Comparison of ENCODE assay signal across 8 cellular contexts in the genomic region with DNA sequence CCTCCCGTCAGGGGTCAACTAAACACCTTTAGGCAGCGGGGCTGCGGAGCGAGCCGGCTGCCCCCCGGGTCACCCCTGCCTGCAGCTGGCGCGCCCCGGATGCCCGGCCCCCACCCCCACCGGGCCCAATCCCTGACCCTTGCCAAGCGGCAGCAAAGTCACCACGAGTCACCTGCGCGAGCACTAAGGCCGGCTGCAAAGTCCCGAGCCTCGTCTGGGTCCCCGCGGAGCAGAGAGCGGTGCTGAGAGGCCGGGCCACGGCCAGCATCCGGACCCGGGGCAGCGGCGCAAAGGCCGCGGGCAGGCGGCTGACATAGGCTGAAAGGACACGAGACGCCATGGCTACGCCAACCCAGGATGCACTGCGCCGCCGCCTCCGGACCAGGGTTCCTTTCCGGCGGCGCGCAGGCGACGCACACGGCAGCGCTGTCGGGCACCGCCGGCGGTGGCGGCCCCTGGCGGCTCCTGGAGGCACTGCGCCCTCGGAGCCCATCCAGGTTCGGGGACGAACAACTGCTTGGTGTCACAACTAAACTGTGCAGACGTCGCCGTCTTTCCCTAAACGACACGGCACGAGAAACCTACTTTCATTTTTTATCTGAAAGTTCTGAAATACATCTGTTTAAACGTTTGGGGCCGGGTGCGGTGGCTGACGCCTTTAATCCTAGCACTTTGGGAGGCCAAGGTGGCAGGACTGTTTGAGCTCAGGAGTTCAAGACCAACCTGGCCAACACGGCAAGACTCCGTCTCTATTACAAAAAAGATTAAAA. TPM values are rescaled to one million over a fixed set of nuclear protein-coding genes. Genes with fewer than 3 reads are reported as not detected.
DNase-seq lines count a peak whose midpoint lies in the region; ATAC-seq and TF ChIP-seq lines count a peak whose summit lies in the region.

NDUFAB1 (minus strand) TSS at position 366 of the 770 bp plus-strand sequence; CDS start at position 340, 26 bp downstream.

- H3K27ac Mint-ChIP-seq in T-helper 2 cell treated with Interferon-gamma antibody and Interleukin-4, amounts not matched to agents 5 μg/mL and 100 μg/mL, for 36 hours, result peak within 1 kb of the TSS; percentile 87

- no peaks in the 10 kb centered on the region for H3K27me3 Mint-ChIP-seq in T-helper 2 cell treated with Interferon-gamma antibody and Interleukin-4, amounts not matched to agents 5 μg/mL and 100 μg/mL, for 36 hours (ENCODE audit: low read depth)

- intact Hi-C loops in ascending aorta (cut with DNase I) (loop anchor here (1.0 kb wide), 2 partner anchors 39 to 45 kb away; partner anchors contain the start of genes DCTN5, EARS2, PALB2 and UBFD1), aorta (cut with DNase I) (loop anchor here in 1 of 2 donors (2.0 to 5.0 kb wide), 2 partner anchors 39 to 45 kb away; partner anchors contain the start of genes DCTN5, EARS2, PALB2 and UBFD1)

- peaks cover 14% of the 10 kb centered on the region for H3K4me1 Mint-ChIP-seq in T-helper 2 cell treated with Interferon-gamma antibody and Interleukin-4, amounts not matched to agents 5 μg/mL and 100 μg/mL, for 36 hours (ENCODE audit: low read depth)

- no peaks in the 10 kb centered on the region for H3K9me3 Mint-ChIP-seq in T-helper 2 cell treated with Interferon-gamma antibody and Interleukin-4, amounts not matched to agents 5 μg/mL and 100 μg/mL, for 36 hours

- H3K27ac ChIP-seq in ascending aorta (peak within 1 kb of the TSS; percentile 85 to 87), aorta (ENCODE audit: low read depth in 1 of 2, low read length in 2 of 2) (peak within 1 kb of the TSS in 1 of 2 donors; percentile 56)

- WGBS in aorta, 2 donors, result 2 to 3% methylated on average over 60 to 67 of the region's 67 CpGs

- peak; percentile 91 for ATAC-seq in GM18502 (IDR thresholded peaks at IDR 0.05; ENCODE audit: poor library complexity, unreplicated experiment)
- peak; percentile 88 for ATAC-seq in HG02885 (IDR thresholded peaks at IDR 0.05; ENCODE audit: poor library complexity, unreplicated experiment)
- peak; percentile 99 for ATAC-seq in aorta (ENCODE audit: low FRiP score)

- TF ChIP-seq CTCF in ascending aorta (IDR thresholded peaks at IDR 0.05), result peak; percentile 97 to 100 (median 99)

- H3K4me1 ChIP-seq in ascending aorta, result peaks cover 7 to 14% of the 10 kb centered on the region in 2 donors
- peaks cover 0 to 2% of the 10 kb centered on the region in 2 donors for H3K4me1 ChIP-seq in aorta (ENCODE audit: control insufficient read depth in 1 of 2, insufficient read depth in 2 of 2, low read length in 2 of 2)

- H3K9me3 ChIP-seq in ascending aorta (no peaks in the 10 kb centered on the region), aorta (ENCODE audit: control insufficient read depth, low read length) (no peaks in the 10 kb centered on the region)

- peaks cover 17% of the 10 kb centered on the region for H3K36me3 Mint-ChIP-seq in T-helper 2 cell treated with Interferon-gamma antibody and Interleukin-4, amounts not matched to agents 5 μg/mL and 100 μg/mL, for 36 hours (ENCODE audit: low read depth)

- peak within 1 kb of the TSS; percentile 86 for H3K4me3 Mint-ChIP-seq in T-helper 2 cell treated with Interferon-gamma antibody and Interleukin-4, amounts not matched to agents 5 μg/mL and 100 μg/mL, for 36 hours

- H3K36me3 ChIP-seq in ascending aorta, result peaks cover 7 to 23% of the 10 kb centered on the region in 2 donors
- H3K36me3 ChIP-seq in aorta (ENCODE audit: control insufficient read depth in 1 of 2, insufficient read depth in 2 of 2, low read length in 1 of 2), result peaks cover 0 to 2% of the 10 kb centered on the region in 2 donors

- H3K27me3 ChIP-seq in ascending aorta (no peaks in the 10 kb centered on the region), aorta (ENCODE audit: control insufficient read depth in 1 of 2, insufficient read depth in 2 of 2, low read length in 1 of 2) (no peaks in the 10 kb centered on the region)

- DNase-seq in NCI-H1694 (lab: John Stamatoyannopoulos, UW) (peak; percentile 51), ascending aorta (ENCODE audit: low spot score in 2 of 2) (peak; percentile 38 to 94), hepatic stellate cell (ENCODE audit: low spot score) (peak; percentile 88), renal cortical epithelial cell (ENCODE audit: low read depth) (peak; percentile 66), aorta (peak; percentile 94 to 97)
- peak; percentile 94 for DNase-seq in T-helper 2 cell treated with Interferon-gamma antibody and Interleukin-4, amounts not matched to agents 5 μg/mL and 100 μg/mL, for 36 hours (ENCODE audit: low spot score)

- H3K4me3 ChIP-seq in ascending aorta (peak within 1 kb of the TSS; percentile 95 to 97), aorta (ENCODE audit: low read length in 2 of 2) (peak within 1 kb of the TSS; percentile 82 to 95)

RNA-seq across cellular contexts. Expression of gene NDUFAB1, which starts in this region (rescaled TPM):
- total RNA-seq in ascending aorta, result 71.4 TPM
- 22.2 and 43.6 TPM in 2 replicates for total RNA-seq in renal cortical epithelial cell
- 10 to 100 TPM; 46.1 to 48.7 TPM for total RNA-seq in aorta
- polyA plus RNA-seq in aorta, result 100 to 1,000 TPM; 134 to 180 TPM
